ENCODE assay signal across 8 cellular contexts in genomic region chr1:112501810-112502641, GRCh38. TPM values are rescaled to one million over a fixed set of nuclear protein-coding genes. Genes with fewer than 3 reads are reported as not detected.
DNase-seq lines count a peak whose midpoint lies in the region; ATAC-seq and TF ChIP-seq lines count a peak whose summit lies in the region.

No MANE protein-coding gene starts in this region.

- H4K20me1 ChIP-seq in DOHH2 (ENCODE audit: control insufficient read depth, insufficient read depth, low read depth, low read length) = no peaks in the 10 kb centered on the region

- peak overlapping the region; percentile 74 for H3K4me2 ChIP-seq in DOHH2 (ENCODE audit: low read length)

- peaks cover 15% of the 10 kb centered on the region for H3F3A ChIP-seq in DOHH2 (ENCODE audit: control insufficient read depth, insufficient read depth)

- POLR2A ChIA-PET in naive thymus-derived CD4-positive, alpha-beta T cell (lab: Charles Lee) = interaction anchor here (0.6 to 1.2 kb wide), 3 partner anchors 93 to 206 kb away, joined by 3 to 5 read pairs (median 4); no protein-coding TSS in a partner anchor

- peaks cover 36% of the 10 kb centered on the region for H3K27me3 ChIP-seq in DOHH2 (ENCODE audit: control insufficient read depth, low read length)
- peaks cover 8 to 9% of the 10 kb centered on the region in 2 donors for H3K27me3 ChIP-seq in naive thymus-derived CD4-positive, alpha-beta T cell (ENCODE audit: control insufficient read depth in 2 of 2, insufficient read depth in 2 of 2, low read length in 2 of 2)

- peak; percentile 22 for DNase-seq in activated T-helper 2 cell treated with anti-CD3 and anti-CD28 coated beads, Interferon-gamma antibody, Interleukin-2, Interleukin-4, amounts not matched to agents 10 μg/mL and 5 μg/mL and 100 μg/mL, durations not matched to agents 14 hours and 24 hours and 36 hours (ENCODE audit: low spot score)
- peak; percentile 72 for DNase-seq in fibroblast of pulmonary artery (ENCODE audit: low read depth)
- peak in 8 of 9 donors; percentile 28 to 66 (median 38) for DNase-seq in naive thymus-derived CD4-positive, alpha-beta T cell
- peak; percentile 31 for DNase-seq in stromal cell of bone marrow (ENCODE audit: low read depth)

- no peaks in the 10 kb centered on the region for H3K79me2 ChIP-seq in DOHH2 (ENCODE audit: control insufficient read depth, low read length)

- H3K27me3 Mint-ChIP-seq in activated T-helper 2 cell treated with anti-CD3 and anti-CD28 coated beads, Interferon-gamma antibody, Interleukin-2, Interleukin-4, amounts not matched to agents 10 μg/mL and 5 μg/mL and 100 μg/mL, durations not matched to agents 14 hours and 24 hours and 36 hours (ENCODE audit: low read depth) = peaks cover 69% of the 10 kb centered on the region
- peaks cover 66 to 74% (median 68%) of the 10 kb centered on the region in 5 donors for H3K27me3 Mint-ChIP-seq in naive thymus-derived CD4-positive, alpha-beta T cell

- no peaks in the 10 kb centered on the region for H3K9me3 ChIP-seq in DOHH2 (ENCODE audit: control insufficient read depth, insufficient read depth, low read length)
- no peaks in the 10 kb centered on the region for H3K9me3 ChIP-seq in naive thymus-derived CD4-positive, alpha-beta T cell (ENCODE audit: control insufficient read depth in 2 of 3, low read length in 3 of 3)

- CTCF ChIA-PET in naive thymus-derived CD4-positive, alpha-beta T cell (lab: Charles Lee) = interaction anchor here (0.6 to 1.9 kb wide), 11 partner anchors 10 to 213 kb away, joined by 3 to 15 read pairs (median 4); partner anchors contain the start of genes MOV10 and PPM1J

- H3K9me2 ChIP-seq in DOHH2 (replicated peaks; ENCODE audit: control insufficient read depth, low read length) = no peaks in the 10 kb centered on the region

- H3K4me1 Mint-ChIP-seq in activated T-helper 2 cell treated with anti-CD3 and anti-CD28 coated beads, Interferon-gamma antibody, Interleukin-2, Interleukin-4, amounts not matched to agents 10 μg/mL and 5 μg/mL and 100 μg/mL, durations not matched to agents 14 hours and 24 hours and 36 hours (ENCODE audit: low read depth) = peaks cover 7% of the 10 kb centered on the region
- H3K4me1 Mint-ChIP-seq in naive thymus-derived CD4-positive, alpha-beta T cell = peaks cover under 1 to 8% (median 3%) of the 10 kb centered on the region in 7 donors

- peaks cover 56% of the 10 kb centered on the region for H3K4me1 ChIP-seq in DOHH2 (ENCODE audit: control insufficient read depth, low read length)
- no peaks in the 10 kb centered on the region for H3K4me1 ChIP-seq in naive thymus-derived CD4-positive, alpha-beta T cell (ENCODE audit: control insufficient read depth in 2 of 2, insufficient read depth in 2 of 2, low read length in 2 of 2)

- H3K36me3 Mint-ChIP-seq in activated T-helper 2 cell treated with anti-CD3 and anti-CD28 coated beads, Interferon-gamma antibody, Interleukin-2, Interleukin-4, amounts not matched to agents 10 μg/mL and 5 μg/mL and 100 μg/mL, durations not matched to agents 14 hours and 24 hours and 36 hours (ENCODE audit: low read depth) = no peaks in the 10 kb centered on the region
- no peaks in the 10 kb centered on the region for H3K36me3 Mint-ChIP-seq in naive thymus-derived CD4-positive, alpha-beta T cell

- peak overlapping the region; percentile 71 for H3K4me3 ChIP-seq in DOHH2 (ENCODE audit: low read length)
- peak overlapping the region; percentile 56 for H3K4me3 ChIP-seq in fibroblast of pulmonary artery (replicated peaks; ENCODE audit: low read depth, low read length)
- peak overlapping the region; percentile 54 for H3K4me3 ChIP-seq in naive thymus-derived CD4-positive, alpha-beta T cell (ENCODE audit: low read length)

- intact Hi-C loops in activated T-helper 2 cell treated with anti-CD3 and anti-CD28 coated beads, Interferon-gamma antibody, Interleukin-2, Interleukin-4, amounts not matched to agents 10 μg/mL and 5 μg/mL and 100 μg/mL, durations not matched to agents 14 hours and 24 hours and 36 hours (cut with micrococcal nuclease) = loop anchor here (2.0 kb wide), 1 partner anchor 205 kb away; the partner anchor contains the start of gene RHOC
- intact Hi-C loops in naive thymus-derived CD4-positive, alpha-beta T cell (cut with micrococcal nuclease) = loop anchor here (1.0 to 10.0 kb wide), 4 partner anchors 112 to 573 kb away; partner anchors contain the start of genes MOV10 (in 2 of the 2), RHOC (in 2 of the 2) and LRIG2 (in 1 of the 2)

- no peaks in the 10 kb centered on the region for H3K36me3 ChIP-seq in DOHH2 (ENCODE audit: control insufficient read depth, low read length)
- H3K36me3 ChIP-seq in naive thymus-derived CD4-positive, alpha-beta T cell (ENCODE audit: control insufficient read depth in 2 of 3, insufficient read depth in 3 of 3, low read length in 3 of 3) = no peaks in the 10 kb centered on the region

- peak overlapping the region; percentile 24 for H3K4me3 Mint-ChIP-seq in activated T-helper 2 cell treated with anti-CD3 and anti-CD28 coated beads, Interferon-gamma antibody, Interleukin-2, Interleukin-4, amounts not matched to agents 10 μg/mL and 5 μg/mL and 100 μg/mL, durations not matched to agents 14 hours and 24 hours and 36 hours (ENCODE audit: low read depth)
- H3K4me3 Mint-ChIP-seq in naive thymus-derived CD4-positive, alpha-beta T cell = peak overlapping the region; percentile 43 to 81 (median 70)

- peak; percentile 69 for TF ChIP-seq CTCF in DOHH2 (IDR thresholded peaks at IDR 0.05; ENCODE audit: low read depth, low read length, poor library complexity, severe bottlenecking)
- TF ChIP-seq CTCF in fibroblast of pulmonary artery (IDR thresholded peaks at IDR 0.05; ENCODE audit: low read length, missing control alignments) = peak; percentile 81

- H3K27ac ChIP-seq in DOHH2 (ENCODE audit: low read depth, low read length) = no peak overlapping the region
- H3K27ac ChIP-seq in naive thymus-derived CD4-positive, alpha-beta T cell (ENCODE audit: low read depth, low read length) = no peak overlapping the region

- H3K27ac Mint-ChIP-seq in activated T-helper 2 cell treated with anti-CD3 and anti-CD28 coated beads, Interferon-gamma antibody, Interleukin-2, Interleukin-4, amounts not matched to agents 10 μg/mL and 5 μg/mL and 100 μg/mL, durations not matched to agents 14 hours and 24 hours and 36 hours = no peak overlapping the region
- H3K27ac Mint-ChIP-seq in naive thymus-derived CD4-positive, alpha-beta T cell = no peak overlapping the region

- no peaks in the 10 kb centered on the region for H3K9me3 Mint-ChIP-seq in activated T-helper 2 cell treated with anti-CD3 and anti-CD28 coated beads, Interferon-gamma antibody, Interleukin-2, Interleukin-4, amounts not matched to agents 10 μg/mL and 5 μg/mL and 100 μg/mL, durations not matched to agents 14 hours and 24 hours and 36 hours
- H3K9me3 Mint-ChIP-seq in naive thymus-derived CD4-positive, alpha-beta T cell = peaks cover 0 to 2% (median 0%) of the 10 kb centered on the region in 11 donors

- peak; percentile 51 for ATAC-seq in HG03039 (IDR thresholded peaks at IDR 0.05; ENCODE audit: unreplicated experiment)
- ATAC-seq in naive thymus-derived CD4-positive, alpha-beta T cell = peak; percentile 78
- no peak for ATAC-seq in HG03571 (IDR thresholded peaks at IDR 0.05; ENCODE audit: unreplicated experiment)

TF ChIP-seq in PFSK-1, 5 proteins besides CTCF, POLR2A, EP300 and RAD21:
- TF ChIP-seq SIN3A (IDR thresholded peaks at IDR 0.05; ENCODE audit: borderline replicate concordance, insufficient read depth, low read length) (no peak), FOXP2 (optimal IDR thresholded peaks at IDR 0.05; ENCODE audit: borderline replicate concordance, extremely low read depth, extremely low read length, insufficient read depth) (peak; percentile 24), TAF1 (IDR thresholded peaks at IDR 0.05; ENCODE audit: borderline replicate concordance, insufficient read depth, low read length) (no peak), POLR2AphosphoS5 (IDR thresholded peaks at IDR 0.05; ENCODE audit: low read depth, low read length) (no peak)
- TF ChIP-seq, protein P1, sequence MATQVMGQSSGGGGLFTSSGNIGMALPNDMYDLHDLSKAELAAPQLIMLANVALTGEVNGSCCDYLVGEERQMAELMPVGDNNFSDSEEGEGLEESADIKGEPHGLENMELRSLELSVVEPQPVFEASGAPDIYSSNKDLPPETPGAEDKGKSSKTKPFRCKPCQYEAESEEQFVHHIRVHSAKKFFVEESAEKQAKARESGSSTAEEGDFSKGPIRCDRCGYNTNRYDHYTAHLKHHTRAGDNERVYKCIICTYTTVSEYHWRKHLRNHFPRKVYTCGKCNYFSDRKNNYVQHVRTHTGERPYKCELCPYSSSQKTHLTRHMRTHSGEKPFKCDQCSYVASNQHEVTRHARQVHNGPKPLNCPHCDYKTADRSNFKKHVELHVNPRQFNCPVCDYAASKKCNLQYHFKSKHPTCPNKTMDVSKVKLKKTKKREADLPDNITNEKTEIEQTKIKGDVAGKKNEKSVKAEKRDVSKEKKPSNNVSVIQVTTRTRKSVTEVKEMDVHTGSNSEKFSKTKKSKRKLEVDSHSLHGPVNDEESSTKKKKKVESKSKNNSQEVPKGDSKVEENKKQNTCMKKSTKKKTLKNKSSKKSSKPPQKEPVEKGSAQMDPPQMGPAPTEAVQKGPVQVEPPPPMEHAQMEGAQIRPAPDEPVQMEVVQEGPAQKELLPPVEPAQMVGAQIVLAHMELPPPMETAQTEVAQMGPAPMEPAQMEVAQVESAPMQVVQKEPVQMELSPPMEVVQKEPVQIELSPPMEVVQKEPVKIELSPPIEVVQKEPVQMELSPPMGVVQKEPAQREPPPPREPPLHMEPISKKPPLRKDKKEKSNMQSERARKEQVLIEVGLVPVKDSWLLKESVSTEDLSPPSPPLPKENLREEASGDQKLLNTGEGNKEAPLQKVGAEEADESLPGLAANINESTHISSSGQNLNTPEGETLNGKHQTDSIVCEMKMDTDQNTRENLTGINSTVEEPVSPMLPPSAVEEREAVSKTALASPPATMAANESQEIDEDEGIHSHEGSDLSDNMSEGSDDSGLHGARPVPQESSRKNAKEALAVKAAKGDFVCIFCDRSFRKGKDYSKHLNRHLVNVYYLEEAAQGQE (IDR thresholded peaks at IDR 0.05; ENCODE audit: insufficient read depth in 1 of 2, low read depth in 2 of 2, low read length in 2 of 2) = peak; percentile 61 to 81; a peak in 3 of 4 replicates
TF ChIP-seq in PFSK-1: peak in this region for 2.

RNA-seq across cellular contexts. Expression of gene WNT2B, which starts 6.7 kb away (rescaled TPM):
- polyA plus RNA-seq in PFSK-1 (2012; ENCODE audit: insufficient read length, low read depth) = 1.0 TPM
- total RNA-seq in activated T-helper 2 cell treated with anti-CD3 and anti-CD28 coated beads, Interferon-gamma antibody, Interleukin-2, Interleukin-4, amounts not matched to agents 10 μg/mL and 5 μg/mL and 100 μg/mL, durations not matched to agents 14 hours and 24 hours and 36 hours = 0.16 TPM in 1 of 2 replicates, not detected in the other
- total RNA-seq in naive thymus-derived CD4-positive, alpha-beta T cell = under 1 TPM in 4 of 5 experiments, not detected in 1; 0.38 to 0.94 (median 0.61) TPM
- under 1 TPM; 0.05 to 0.55 TPM for polyA plus RNA-seq in naive thymus-derived CD4-positive, alpha-beta T cell

Comparison
In these comparisons a context has a peak if more than half of its experiments do, and no peak if none do; other contexts are left out.
1. DNase-seq: peak in every context shown above with its lines; median percentile 72 in fibroblast of pulmonary artery; 38 in naive thymus-derived CD4-positive, alpha-beta T cell; 31 in stromal cell of bone marrow; 22 in activated T-helper 2 cell treated with anti-CD3 and anti-CD28 coated beads, Interferon-gamma antibody, Interleukin-2, Interleukin-4, amounts not matched to agents 10 μg/mL and 5 μg/mL and 100 μg/mL, durations not matched to agents 14 hours and 24 hours and 36 hours.